In genomic region chr3:377158-377561, GRCh38 we compare ENCODE assay signal across 9 cellular contexts.
A peak's percentile ranks its signal among the peaks of the same experiment; 100 is the strongest.
DNase-seq lines count a peak whose midpoint lies in the region; ATAC-seq, FAIRE-seq and TF ChIP-seq lines count a peak whose summit lies in the region.
"Had no signal": no experiment of that assay in that cellular context is flagged by ENCODE, and none has a peak within 500 bp of the region (broad histone marks: within the 10 kb centered on the region; RNA-seq: fewer than 3 reads in every experiment).

No MANE protein-coding gene starts in this region.

- peaks cover 28% of the 10 kb centered on the region for H3K9me3 Mint-ChIP-seq in endothelial cell (ENCODE audit: unreplicated experiment)

- no peak overlapping the region for H3K4me3 ChIP-seq in small intestine (ENCODE audit: low read depth in 1 of 2, low read length in 2 of 2)

- peaks cover 4% of the 10 kb centered on the region for H3K36me3 Mint-ChIP-seq in endothelial cell (ENCODE audit: low read depth, unreplicated experiment)
- H3K36me3 Mint-ChIP-seq: CD4-positive, CD25-positive, alpha-beta regulatory T cell had no signal

- DNase-seq in NCI-H1436 (lab: John Stamatoyannopoulos, UW) = peak; percentile 45
- no peak for DNase-seq in NCI-H1436 treated with DMSO at 0.1 percent for 48 hours (lab: John Stamatoyannopoulos, UW)
- peak; percentile 38 for DNase-seq in NCI-H82 (lab: John Stamatoyannopoulos, UW)
- DNase-seq in epithelial cell of prostate (ENCODE audit: low read depth, low spot score) = no peak
- DNase-seq in small intestine = peak; percentile 15
- DNase-seq in NK-92 treated with Interleukin-12 subunit alpha and Interleukin-12 subunit beta, amount 100 ng/mL, for 24 hours (lab: John Stamatoyannopoulos, UW) = no peak
- no peak for DNase-seq in endothelial cell (ENCODE audit: low spot score)
- DNase-seq: CD4-positive, CD25-positive, alpha-beta regulatory T cell had no signal

- H3K27me3 ChIP-seq in small intestine (ENCODE audit: control insufficient read depth in 2 of 2, insufficient read depth in 2 of 2, low read length in 2 of 2) = no peaks in the 10 kb centered on the region

- H3K9me3 ChIP-seq in small intestine (ENCODE audit: control insufficient read depth, low read depth) = no peaks in the 10 kb centered on the region

- H3K36me3 ChIP-seq in small intestine (ENCODE audit: control insufficient read depth in 2 of 2, insufficient read depth in 2 of 2, low read length in 2 of 2) = no peaks in the 10 kb centered on the region

- H3K27ac ChIP-seq in epithelial cell of prostate (peak overlapping the region; percentile 62), small intestine (ENCODE audit: low read depth in 1 of 2, low read length in 1 of 2) (no peak overlapping the region)

- no peaks in the 10 kb centered on the region for H3K4me1 Mint-ChIP-seq in endothelial cell (ENCODE audit: unreplicated experiment)

- 6 to 21% (median 7%) methylated on average over 3 of the region's 3 CpGs for WGBS in small intestine, 3 donors

- peaks cover 6% of the 10 kb centered on the region for H3K27me3 Mint-ChIP-seq in endothelial cell (ENCODE audit: unreplicated experiment)
- H3K27me3 Mint-ChIP-seq: CD4-positive, CD25-positive, alpha-beta regulatory T cell had no signal

- peak; percentile 74 for ATAC-seq in HG03095 (IDR thresholded peaks at IDR 0.05; ENCODE audit: unreplicated experiment)

- H3K4me1 ChIP-seq in small intestine (ENCODE audit: control insufficient read depth in 2 of 2, insufficient read depth in 1 of 2, low read depth in 1 of 2, low read length in 1 of 2) = no peaks in the 10 kb centered on the region

- H3K27ac Mint-ChIP-seq in endothelial cell (ENCODE audit: unreplicated experiment) = no peak overlapping the region
- H3K27ac Mint-ChIP-seq: CD4-positive, CD25-positive, alpha-beta regulatory T cell had no signal

- no peak for FAIRE-seq in small intestine (lab: Jason Lieb, UNC)

- H3K4me3 Mint-ChIP-seq in endothelial cell (ENCODE audit: unreplicated experiment) = no peak overlapping the region
- H3K4me3 Mint-ChIP-seq: CD4-positive, CD25-positive, alpha-beta regulatory T cell had no signal

- TF ChIP-seq CTCF in endothelial cell (IDR thresholded peaks at IDR 0.05; ENCODE audit: unreplicated experiment) = no peak

Comparison
In these comparisons a context has a peak if more than half of its experiments do, and no peak if none do; other contexts are left out.
1. DNase-seq: peak in NCI-H1436 (single experiment), NCI-H82 (single experiment) and small intestine (single experiment); none in NCI-H1436 treated with DMSO at 0.1 percent for 48 hours (single experiment), epithelial cell of prostate (single experiment), NK-92 treated with Interleukin-12 subunit alpha and Interleukin-12 subunit beta, amount 100 ng/mL, for 24 hours (single experiment) and endothelial cell (single experiment).